ENCODE assay signal across 8 cellular contexts in genomic region chr2:226799976-226800940, GRCh38. TPM values are rescaled to one million over a fixed set of nuclear protein-coding genes. Genes with fewer than 3 reads are reported as not detected.
DNase-seq lines count a peak whose midpoint lies in the region; ATAC-seq and TF ChIP-seq lines count a peak whose summit lies in the region.

No MANE protein-coding gene starts in this region.

- H3K9me2 ChIP-seq in hepatocyte (replicated peaks; ENCODE audit: insufficient read depth) = no peaks in the 10 kb centered on the region

- H3K36me3 ChIP-seq in HUES48 (ENCODE audit: control insufficient read depth, insufficient read depth, low read length) = peaks cover 24% of the 10 kb centered on the region
- H3K36me3 ChIP-seq in hepatocyte (replicated peaks; ENCODE audit: insufficient read depth, low read depth) = no peaks in the 10 kb centered on the region

- peaks cover 27% of the 10 kb centered on the region for H3K4me1 Mint-ChIP-seq in activated naive CD8-positive, alpha-beta T cell treated with anti-CD3 and anti-CD28 coated beads for 36 hours

- H3K27ac Mint-ChIP-seq in activated naive CD8-positive, alpha-beta T cell treated with anti-CD3 and anti-CD28 coated beads for 36 hours = peak overlapping the region; percentile 84

- no peak overlapping the region for H3K9ac ChIP-seq in HUES48 (ENCODE audit: low read depth, low read length)

- DNase-seq in activated naive CD8-positive, alpha-beta T cell treated with anti-CD3 and anti-CD28 coated beads for 36 hours = no peak
- peak; percentile 63 for DNase-seq in hepatocyte (ENCODE audit: low spot score)
- DNase-seq in retinal pigment epithelial cell (ENCODE audit: low read depth) = no peak
- DNase-seq in NCI-H146 treated with DMSO at 0.1 percent for 48 hours (lab: John Stamatoyannopoulos, UW; ENCODE audit: unreplicated experiment) = no peak

- H3K9me3 ChIP-seq in HUES48 (ENCODE audit: control insufficient read depth, insufficient read depth, low read length) (no peaks in the 10 kb centered on the region), hepatocyte (ENCODE audit: low read depth) (no peaks in the 10 kb centered on the region)

- ATAC-seq in HG02938 (IDR thresholded peaks at IDR 0.05; ENCODE audit: unreplicated experiment) (no peak), GM21381 (IDR thresholded peaks at IDR 0.05; ENCODE audit: unreplicated experiment) (no peak)

- 4% methylated on average over 30 of the region's 39 CpGs for WGBS in hepatocyte (ENCODE audit: low lambda C conversion rate, missing lambda C conversion rate)

- peaks cover 14% of the 10 kb centered on the region for H4K20me1 ChIP-seq in hepatocyte (ENCODE audit: insufficient read depth, poor library complexity, severe bottlenecking)

- H3K36me3 Mint-ChIP-seq in activated naive CD8-positive, alpha-beta T cell treated with anti-CD3 and anti-CD28 coated beads for 36 hours = peaks cover 9% of the 10 kb centered on the region

- peaks cover 10% of the 10 kb centered on the region; the same call in 1 of the 2 replicates for H3K4me1 ChIP-seq in HUES48 (ENCODE audit: control insufficient read depth, insufficient read depth, low read length)
- peaks cover 29% of the 10 kb centered on the region for H3K4me1 ChIP-seq in hepatocyte (ENCODE audit: insufficient read depth)

- peak overlapping the region; percentile 84 for H3K4me3 ChIP-seq in HUES48 (ENCODE audit: low read depth, low read length)
- H3K4me3 ChIP-seq in hepatocyte = peak overlapping the region; percentile 35
- H3K4me3 ChIP-seq in retinal pigment epithelial cell (ENCODE audit: low read length) = peak overlapping the region; percentile 66

- peak overlapping the region; percentile 88 for H3K4me3 Mint-ChIP-seq in activated naive CD8-positive, alpha-beta T cell treated with anti-CD3 and anti-CD28 coated beads for 36 hours

- H3K79me2 ChIP-seq in hepatocyte = peaks cover 43% of the 10 kb centered on the region

- no peaks in the 10 kb centered on the region for H3K27me3 ChIP-seq in HUES48 (ENCODE audit: control insufficient read depth, insufficient read depth, low read length)
- no peaks in the 10 kb centered on the region for H3K27me3 ChIP-seq in hepatocyte

- no peaks in the 10 kb centered on the region for H3K9me3 Mint-ChIP-seq in activated naive CD8-positive, alpha-beta T cell treated with anti-CD3 and anti-CD28 coated beads for 36 hours

- H3K27ac ChIP-seq in C4-2B (peak overlapping the region; percentile 80), HUES48 (ENCODE audit: low read depth, low read length) (peak overlapping the region; percentile 83), hepatocyte (peak overlapping the region; percentile 97)

- TF ChIP-seq CTCF in C4-2B (conservative IDR thresholded peaks at IDR 0.05) (peak; percentile 44), hepatocyte (IDR thresholded peaks at IDR 0.05; ENCODE audit: poor library complexity) (peak; percentile 49), retinal pigment epithelial cell (conservative IDR thresholded peaks at IDR 0.05; ENCODE audit: low read depth, low read length) (no peak)

- peak overlapping the region; percentile 83 for H3K4me2 ChIP-seq in hepatocyte

- H3K27me3 Mint-ChIP-seq in activated naive CD8-positive, alpha-beta T cell treated with anti-CD3 and anti-CD28 coated beads for 36 hours = peaks cover 8% of the 10 kb centered on the region

- H2AFZ ChIP-seq in hepatocyte = peak overlapping the region; percentile 91

RNA-seq across cellular contexts. Expression of gene IRS1, which starts 0.6 kb away (rescaled TPM):
- 1 to 10 TPM; 4.4 to 5.1 TPM for total RNA-seq in activated naive CD8-positive, alpha-beta T cell treated with anti-CD3 and anti-CD28 coated beads for 36 hours
- 20.1 and 25.6 TPM in 2 replicates for total RNA-seq in hepatocyte
- 10.9 and 12.5 TPM in 2 replicates for polyA plus RNA-seq in hepatocyte

RNA-seq across cellular contexts. Expression of gene RHBDD1, which starts 35.6 kb away (rescaled TPM):
- total RNA-seq in activated naive CD8-positive, alpha-beta T cell treated with anti-CD3 and anti-CD28 coated beads for 36 hours = 10 to 100 TPM; 29.1 to 35.0 TPM
- total RNA-seq in hepatocyte = 16.2 and 20.1 TPM in 2 replicates
- polyA plus RNA-seq in hepatocyte = 13.1 and 20.9 TPM in 2 replicates
